10 cellular contexts compared by ENCODE assay signal in genomic region chr11:2304156-2305139, GRCh38. TPM values are rescaled to one million over a fixed set of nuclear protein-coding genes. Genes with fewer than 3 reads are reported as not detected.
DNase-seq lines count a peak whose midpoint lies in the region; ATAC-seq and FAIRE-seq lines count a peak whose summit lies in the region.
"Had no signal": no experiment of that assay in that cellular context is flagged by ENCODE, and none has a peak within 500 bp of the region (broad histone marks: within the 10 kb centered on the region; RNA-seq: fewer than 3 reads in every experiment).

No MANE protein-coding gene starts in this region.

- no peak overlapping the region for H3K4me3 ChIP-seq in small intestine (ENCODE audit: low read depth in 1 of 2, low read length in 2 of 2)
- H3K4me3 ChIP-seq: SJSA1 had no signal

- H3K4me3 Mint-ChIP-seq in activated CD4-positive, alpha-beta T cell treated with anti-CD3 and anti-CD28 coated beads, Interleukin-2, amount 10 ng/mL, durations not matched to agents 7 days and 5 days, result peak overlapping the region; percentile 96
- no peak overlapping the region for H3K4me3 Mint-ChIP-seq in activated CD4-positive, alpha-beta T cell treated with anti-CD3 and anti-CD28 coated beads, Interleukin-2, amount 10 ng/mL, durations not matched to agents 24 days and 14 days
- H3K4me3 Mint-ChIP-seq in activated T-helper 2 cell treated with anti-CD3 and anti-CD28 coated beads, Interferon-gamma antibody, Interleukin-2, Interleukin-4, amounts not matched to agents 10 μg/mL and 5 μg/mL and 100 μg/mL, durations not matched to agents 14 hours and 24 hours and 36 hours (ENCODE audit: low read depth), result peak overlapping the region; percentile 17
- H3K4me3 Mint-ChIP-seq in stimulated activated naive B cell treated with anti-CD40 and anti-IgM and Interleukin-4, amounts not matched to agents 10 μg/mL and 1 μg/mL and 100 μg/mL, for 72 hours, result no peak overlapping the region

- FAIRE-seq in small intestine (lab: Jason Lieb, UNC), result no peak

- CTCF ChIA-PET in activated CD4-positive, alpha-beta T cell treated with anti-CD3 and anti-CD28 coated beads, Interleukin-2, amount 10 ng/mL, durations not matched to agents 7 days and 5 days (lab: Charles Lee), result interaction anchor here (0.6 to 7.0 kb wide), 31 partner anchors 8 to 1703 kb away, joined by 3 to 134 read pairs (median 4); partner anchors contain the start of genes CD81 and TSSC4

- ATAC-seq in left lobe of liver, result peak; percentile 6
- ATAC-seq in stimulated activated naive B cell treated with anti-CD40 and anti-IgM and Interleukin-4, amounts not matched to agents 10 μg/mL and 1 μg/mL and 100 μg/mL, for 72 hours (replicated peaks), result no peak
- no peak for ATAC-seq in HG02981 (IDR thresholded peaks at IDR 0.05; ENCODE audit: unreplicated experiment)

- WGBS in small intestine, 3 donors, result 62 to 69% (median 66%) methylated on average over 17 to 20 of the region's 20 CpGs

- intact Hi-C loops in activated CD4-positive, alpha-beta T cell treated with anti-CD3 and anti-CD28 coated beads, Interleukin-2, amount 10 ng/mL, durations not matched to agents 24 days and 14 days (cut with micrococcal nuclease), result loop anchor here (1.0 to 10.0 kb wide), 3 partner anchors 73 to 230 kb away; partner anchors contain the start of gene CD81
- intact Hi-C loops in activated T-helper 2 cell treated with anti-CD3 and anti-CD28 coated beads, Interferon-gamma antibody, Interleukin-2, Interleukin-4, amounts not matched to agents 10 μg/mL and 5 μg/mL and 100 μg/mL, durations not matched to agents 14 hours and 24 hours and 36 hours (cut with micrococcal nuclease), result loop anchor here (1.0 to 10.0 kb wide), 5 partner anchors 70 to 590 kb away; partner anchors contain the start of genes CD81 and TSSC4

- H3K9me3 Mint-ChIP-seq in activated CD4-positive, alpha-beta T cell treated with anti-CD3 and anti-CD28 coated beads, Interleukin-2, amount 10 ng/mL, durations not matched to agents 7 days and 5 days, result no peaks in the 10 kb centered on the region
- no peaks in the 10 kb centered on the region for H3K9me3 Mint-ChIP-seq in activated CD4-positive, alpha-beta T cell treated with anti-CD3 and anti-CD28 coated beads, Interleukin-2, amount 10 ng/mL, durations not matched to agents 24 days and 14 days
- H3K9me3 Mint-ChIP-seq in activated T-helper 2 cell treated with anti-CD3 and anti-CD28 coated beads, Interferon-gamma antibody, Interleukin-2, Interleukin-4, amounts not matched to agents 10 μg/mL and 5 μg/mL and 100 μg/mL, durations not matched to agents 14 hours and 24 hours and 36 hours, result no peaks in the 10 kb centered on the region
- H3K9me3 Mint-ChIP-seq in stimulated activated naive B cell treated with anti-CD40 and anti-IgM and Interleukin-4, amounts not matched to agents 10 μg/mL and 1 μg/mL and 100 μg/mL, for 72 hours, result no peaks in the 10 kb centered on the region

- H3K27ac ChIP-seq in small intestine (ENCODE audit: low read depth in 1 of 2, low read length in 1 of 2), result peak overlapping the region in 1 of 2 donors; percentile 84
- H3K27ac ChIP-seq: SJSA1 had no signal

- peak; percentile 5 for DNase-seq in activated CD4-positive, alpha-beta T cell treated with anti-CD3 and anti-CD28 coated beads, Interleukin-2, amount 10 ng/mL, durations not matched to agents 7 days and 5 days
- no peak for DNase-seq in activated CD4-positive, alpha-beta T cell treated with anti-CD3 and anti-CD28 coated beads, Interleukin-2, amount 10 ng/mL, durations not matched to agents 24 days and 14 days
- DNase-seq in activated T-helper 2 cell treated with anti-CD3 and anti-CD28 coated beads, Interferon-gamma antibody, Interleukin-2, Interleukin-4, amounts not matched to agents 10 μg/mL and 5 μg/mL and 100 μg/mL, durations not matched to agents 14 hours and 24 hours and 36 hours (ENCODE audit: low spot score), result peak; percentile 7
- peak; percentile 46 for DNase-seq in left lobe of liver (ENCODE audit: low spot score)
- DNase-seq in stimulated activated naive B cell treated with anti-CD40 and anti-IgM and Interleukin-4, amounts not matched to agents 10 μg/mL and 1 μg/mL and 100 μg/mL, for 72 hours, result no peak
- DNase-seq in small intestine, result no peak
- no peak for DNase-seq in NCI-H2227 (lab: John Stamatoyannopoulos, UW; ENCODE audit: unreplicated experiment)

- no peaks in the 10 kb centered on the region for H3K36me3 ChIP-seq in small intestine (ENCODE audit: control insufficient read depth in 2 of 2, insufficient read depth in 2 of 2, low read length in 2 of 2)
- H3K36me3 ChIP-seq: SJSA1 had no signal

- H3K4me1 ChIP-seq in small intestine (ENCODE audit: control insufficient read depth in 2 of 2, insufficient read depth in 1 of 2, low read depth in 1 of 2, low read length in 1 of 2), result no peaks in the 10 kb centered on the region

- H3K27me3 ChIP-seq in small intestine (ENCODE audit: control insufficient read depth in 2 of 2, insufficient read depth in 2 of 2, low read length in 2 of 2), result no peaks in the 10 kb centered on the region
- H3K27me3 ChIP-seq: SJSA1 had no signal

- no peaks in the 10 kb centered on the region for H3K27me3 Mint-ChIP-seq in activated CD4-positive, alpha-beta T cell treated with anti-CD3 and anti-CD28 coated beads, Interleukin-2, amount 10 ng/mL, durations not matched to agents 7 days and 5 days
- no peaks in the 10 kb centered on the region for H3K27me3 Mint-ChIP-seq in activated CD4-positive, alpha-beta T cell treated with anti-CD3 and anti-CD28 coated beads, Interleukin-2, amount 10 ng/mL, durations not matched to agents 24 days and 14 days
- H3K27me3 Mint-ChIP-seq in activated T-helper 2 cell treated with anti-CD3 and anti-CD28 coated beads, Interferon-gamma antibody, Interleukin-2, Interleukin-4, amounts not matched to agents 10 μg/mL and 5 μg/mL and 100 μg/mL, durations not matched to agents 14 hours and 24 hours and 36 hours (ENCODE audit: low read depth), result no peaks in the 10 kb centered on the region
- H3K27me3 Mint-ChIP-seq in stimulated activated naive B cell treated with anti-CD40 and anti-IgM and Interleukin-4, amounts not matched to agents 10 μg/mL and 1 μg/mL and 100 μg/mL, for 72 hours, result no peaks in the 10 kb centered on the region

- H3K36me3 Mint-ChIP-seq in activated CD4-positive, alpha-beta T cell treated with anti-CD3 and anti-CD28 coated beads, Interleukin-2, amount 10 ng/mL, durations not matched to agents 7 days and 5 days (ENCODE audit: low read depth), result peaks cover 27% of the 10 kb centered on the region
- no peaks in the 10 kb centered on the region for H3K36me3 Mint-ChIP-seq in activated CD4-positive, alpha-beta T cell treated with anti-CD3 and anti-CD28 coated beads, Interleukin-2, amount 10 ng/mL, durations not matched to agents 24 days and 14 days (ENCODE audit: low read depth)
- H3K36me3 Mint-ChIP-seq in activated T-helper 2 cell treated with anti-CD3 and anti-CD28 coated beads, Interferon-gamma antibody, Interleukin-2, Interleukin-4, amounts not matched to agents 10 μg/mL and 5 μg/mL and 100 μg/mL, durations not matched to agents 14 hours and 24 hours and 36 hours (ENCODE audit: low read depth), result no peaks in the 10 kb centered on the region
- no peaks in the 10 kb centered on the region for H3K36me3 Mint-ChIP-seq in stimulated activated naive B cell treated with anti-CD40 and anti-IgM and Interleukin-4, amounts not matched to agents 10 μg/mL and 1 μg/mL and 100 μg/mL, for 72 hours

- peak overlapping the region; percentile 78 for H3K27ac Mint-ChIP-seq in activated CD4-positive, alpha-beta T cell treated with anti-CD3 and anti-CD28 coated beads, Interleukin-2, amount 10 ng/mL, durations not matched to agents 7 days and 5 days
- no peak overlapping the region for H3K27ac Mint-ChIP-seq in activated CD4-positive, alpha-beta T cell treated with anti-CD3 and anti-CD28 coated beads, Interleukin-2, amount 10 ng/mL, durations not matched to agents 24 days and 14 days
- no peak overlapping the region for H3K27ac Mint-ChIP-seq in activated T-helper 2 cell treated with anti-CD3 and anti-CD28 coated beads, Interferon-gamma antibody, Interleukin-2, Interleukin-4, amounts not matched to agents 10 μg/mL and 5 μg/mL and 100 μg/mL, durations not matched to agents 14 hours and 24 hours and 36 hours
- peak overlapping the region; percentile 9 for H3K27ac Mint-ChIP-seq in stimulated activated naive B cell treated with anti-CD40 and anti-IgM and Interleukin-4, amounts not matched to agents 10 μg/mL and 1 μg/mL and 100 μg/mL, for 72 hours

- POLR2A ChIA-PET in activated CD4-positive, alpha-beta T cell treated with anti-CD3 and anti-CD28 coated beads, Interleukin-2, amount 10 ng/mL, durations not matched to agents 7 days and 5 days (lab: Charles Lee), result interaction anchor here (0.9 kb wide), 1 partner anchor 73 kb away, joined by 3 read pairs; the partner anchor contains the start of gene CD81

- peaks cover 51% of the 10 kb centered on the region for H3K4me1 Mint-ChIP-seq in activated CD4-positive, alpha-beta T cell treated with anti-CD3 and anti-CD28 coated beads, Interleukin-2, amount 10 ng/mL, durations not matched to agents 7 days and 5 days
- peaks cover 34% of the 10 kb centered on the region for H3K4me1 Mint-ChIP-seq in activated CD4-positive, alpha-beta T cell treated with anti-CD3 and anti-CD28 coated beads, Interleukin-2, amount 10 ng/mL, durations not matched to agents 24 days and 14 days
- peaks cover 27% of the 10 kb centered on the region for H3K4me1 Mint-ChIP-seq in activated T-helper 2 cell treated with anti-CD3 and anti-CD28 coated beads, Interferon-gamma antibody, Interleukin-2, Interleukin-4, amounts not matched to agents 10 μg/mL and 5 μg/mL and 100 μg/mL, durations not matched to agents 14 hours and 24 hours and 36 hours (ENCODE audit: low read depth)
- H3K4me1 Mint-ChIP-seq in stimulated activated naive B cell treated with anti-CD40 and anti-IgM and Interleukin-4, amounts not matched to agents 10 μg/mL and 1 μg/mL and 100 μg/mL, for 72 hours, result peaks cover 34 to 66% of the 10 kb centered on the region in 2 donors

- no peaks in the 10 kb centered on the region for H3K9me3 ChIP-seq in small intestine (ENCODE audit: control insufficient read depth, low read depth)
- H3K9me3 ChIP-seq: SJSA1 had no signal

RNA-seq across cellular contexts. Expression of gene TSPAN32, which starts 2.6 kb away (rescaled TPM):
- total RNA-seq in activated CD4-positive, alpha-beta T cell treated with anti-CD3 and anti-CD28 coated beads, Interleukin-2, amount 10 ng/mL, durations not matched to agents 7 days and 5 days, result 10 to 100 TPM; 77.6 to 98.9 TPM
- total RNA-seq in activated CD4-positive, alpha-beta T cell treated with anti-CD3 and anti-CD28 coated beads, Interleukin-2, amount 10 ng/mL, durations not matched to agents 24 days and 14 days, result 2.4 and 2.6 TPM in 2 replicates
- 4.6 and 4.8 TPM in 2 replicates for total RNA-seq in activated T-helper 2 cell treated with anti-CD3 and anti-CD28 coated beads, Interferon-gamma antibody, Interleukin-2, Interleukin-4, amounts not matched to agents 10 μg/mL and 5 μg/mL and 100 μg/mL, durations not matched to agents 14 hours and 24 hours and 36 hours
- total RNA-seq in left lobe of liver, result 0.35 TPM
- under 1 TPM in 1 of 3 donors, not detected in 2; 0.36 TPM for polyA plus RNA-seq in small intestine

RNA-seq across cellular contexts. Expression of gene C11orf21, which starts 2.7 kb away (rescaled TPM):
- 10 to 100 TPM; 66.4 to 81.0 TPM for total RNA-seq in activated CD4-positive, alpha-beta T cell treated with anti-CD3 and anti-CD28 coated beads, Interleukin-2, amount 10 ng/mL, durations not matched to agents 7 days and 5 days
- total RNA-seq in activated CD4-positive, alpha-beta T cell treated with anti-CD3 and anti-CD28 coated beads, Interleukin-2, amount 10 ng/mL, durations not matched to agents 24 days and 14 days, result 2.4 and 2.6 TPM in 2 replicates
- 3.1 and 3.4 TPM in 2 replicates for total RNA-seq in activated T-helper 2 cell treated with anti-CD3 and anti-CD28 coated beads, Interferon-gamma antibody, Interleukin-2, Interleukin-4, amounts not matched to agents 10 μg/mL and 5 μg/mL and 100 μg/mL, durations not matched to agents 14 hours and 24 hours and 36 hours
- 0.35 TPM for total RNA-seq in left lobe of liver
- under 1 TPM in 2 of 3 donors, not detected in 1; 0.22 to 0.58 TPM for polyA plus RNA-seq in small intestine
- polyA plus RNA-seq: AG04450 had no signal

RNA-seq across cellular contexts. Expression of gene ASCL2, which starts 34.1 kb away (rescaled TPM):
- total RNA-seq in activated CD4-positive, alpha-beta T cell treated with anti-CD3 and anti-CD28 coated beads, Interleukin-2, amount 10 ng/mL, durations not matched to agents 7 days and 5 days, result under 1 TPM; 0.31 to 0.40 TPM
- total RNA-seq in activated CD4-positive, alpha-beta T cell treated with anti-CD3 and anti-CD28 coated beads, Interleukin-2, amount 10 ng/mL, durations not matched to agents 24 days and 14 days, result 0.62 and 0.96 TPM in 2 replicates
- total RNA-seq in activated T-helper 2 cell treated with anti-CD3 and anti-CD28 coated beads, Interferon-gamma antibody, Interleukin-2, Interleukin-4, amounts not matched to agents 10 μg/mL and 5 μg/mL and 100 μg/mL, durations not matched to agents 14 hours and 24 hours and 36 hours, result 0.23 and 0.25 TPM in 2 replicates
- total RNA-seq in left lobe of liver, result 0.83 TPM
- polyA plus RNA-seq in small intestine, result 10 to 100 TPM in 1 of 3 donors, 1 to 10 TPM in 1, under 1 TPM in 1; 0.89 to 16.4 (median 2.4) TPM
- total RNA-seq: SJSA1 had no signal
- polyA plus RNA-seq: AG04450 had no signal

Comparison
In these comparisons a context has a peak if more than half of its experiments do, and no peak if none do; other contexts are left out.
1. DNase-seq: peak in activated CD4-positive, alpha-beta T cell treated with anti-CD3 and anti-CD28 coated beads, Interleukin-2, amount 10 ng/mL, durations not matched to agents 7 days and 5 days (single experiment), activated T-helper 2 cell treated with anti-CD3 and anti-CD28 coated beads, Interferon-gamma antibody, Interleukin-2, Interleukin-4, amounts not matched to agents 10 μg/mL and 5 μg/mL and 100 μg/mL, durations not matched to agents 14 hours and 24 hours and 36 hours (single experiment) and left lobe of liver (single experiment); none in activated CD4-positive, alpha-beta T cell treated with anti-CD3 and anti-CD28 coated beads, Interleukin-2, amount 10 ng/mL, durations not matched to agents 24 days and 14 days (single experiment), stimulated activated naive B cell treated with anti-CD40 and anti-IgM and Interleukin-4, amounts not matched to agents 10 μg/mL and 1 μg/mL and 100 μg/mL, for 72 hours (single experiment), small intestine (single experiment) and NCI-H2227 (single experiment).
2. H3K27ac Mint-ChIP-seq: peak in activated CD4-positive, alpha-beta T cell treated with anti-CD3 and anti-CD28 coated beads, Interleukin-2, amount 10 ng/mL, durations not matched to agents 7 days and 5 days (single experiment) and stimulated activated naive B cell treated with anti-CD40 and anti-IgM and Interleukin-4, amounts not matched to agents 10 μg/mL and 1 μg/mL and 100 μg/mL, for 72 hours (single experiment); none in activated CD4-positive, alpha-beta T cell treated with anti-CD3 and anti-CD28 coated beads, Interleukin-2, amount 10 ng/mL, durations not matched to agents 24 days and 14 days (single experiment) and activated T-helper 2 cell treated with anti-CD3 and anti-CD28 coated beads, Interferon-gamma antibody, Interleukin-2, Interleukin-4, amounts not matched to agents 10 μg/mL and 5 μg/mL and 100 μg/mL, durations not matched to agents 14 hours and 24 hours and 36 hours (single experiment).
3. H3K4me3 Mint-ChIP-seq: peak in activated CD4-positive, alpha-beta T cell treated with anti-CD3 and anti-CD28 coated beads, Interleukin-2, amount 10 ng/mL, durations not matched to agents 7 days and 5 days (single experiment) and activated T-helper 2 cell treated with anti-CD3 and anti-CD28 coated beads, Interferon-gamma antibody, Interleukin-2, Interleukin-4, amounts not matched to agents 10 μg/mL and 5 μg/mL and 100 μg/mL, durations not matched to agents 14 hours and 24 hours and 36 hours (single experiment); none in activated CD4-positive, alpha-beta T cell treated with anti-CD3 and anti-CD28 coated beads, Interleukin-2, amount 10 ng/mL, durations not matched to agents 24 days and 14 days (single experiment) and stimulated activated naive B cell treated with anti-CD40 and anti-IgM and Interleukin-4, amounts not matched to agents 10 μg/mL and 1 μg/mL and 100 μg/mL, for 72 hours (0 of 2).
4. RNA of gene TSPAN32, which starts 2.6 kb away (total RNA-seq): 77.6 to 98.9 TPM in activated CD4-positive, alpha-beta T cell treated with anti-CD3 and anti-CD28 coated beads, Interleukin-2, amount 10 ng/mL, durations not matched to agents 7 days and 5 days; 4.6 to 4.8 TPM in activated T-helper 2 cell treated with anti-CD3 and anti-CD28 coated beads, Interferon-gamma antibody, Interleukin-2, Interleukin-4, amounts not matched to agents 10 μg/mL and 5 μg/mL and 100 μg/mL, durations not matched to agents 14 hours and 24 hours and 36 hours, 2.4 to 2.6 TPM in activated CD4-positive, alpha-beta T cell treated with anti-CD3 and anti-CD28 coated beads, Interleukin-2, amount 10 ng/mL, durations not matched to agents 24 days and 14 days and 0.35 TPM in left lobe of liver (single experiment); every median in the first group is over 10 times any median in the second.
5. RNA of gene C11orf21, which starts 2.7 kb away (total RNA-seq): 66.4 to 81.0 TPM in activated CD4-positive, alpha-beta T cell treated with anti-CD3 and anti-CD28 coated beads, Interleukin-2, amount 10 ng/mL, durations not matched to agents 7 days and 5 days; 3.1 to 3.4 TPM in activated T-helper 2 cell treated with anti-CD3 and anti-CD28 coated beads, Interferon-gamma antibody, Interleukin-2, Interleukin-4, amounts not matched to agents 10 μg/mL and 5 μg/mL and 100 μg/mL, durations not matched to agents 14 hours and 24 hours and 36 hours, 2.4 to 2.6 TPM in activated CD4-positive, alpha-beta T cell treated with anti-CD3 and anti-CD28 coated beads, Interleukin-2, amount 10 ng/mL, durations not matched to agents 24 days and 14 days and 0.35 TPM in left lobe of liver (single experiment); every median in the first group is over 10 times any median in the second.